ENCODE assay signal across 13 cellular contexts in the genomic region with DNA sequence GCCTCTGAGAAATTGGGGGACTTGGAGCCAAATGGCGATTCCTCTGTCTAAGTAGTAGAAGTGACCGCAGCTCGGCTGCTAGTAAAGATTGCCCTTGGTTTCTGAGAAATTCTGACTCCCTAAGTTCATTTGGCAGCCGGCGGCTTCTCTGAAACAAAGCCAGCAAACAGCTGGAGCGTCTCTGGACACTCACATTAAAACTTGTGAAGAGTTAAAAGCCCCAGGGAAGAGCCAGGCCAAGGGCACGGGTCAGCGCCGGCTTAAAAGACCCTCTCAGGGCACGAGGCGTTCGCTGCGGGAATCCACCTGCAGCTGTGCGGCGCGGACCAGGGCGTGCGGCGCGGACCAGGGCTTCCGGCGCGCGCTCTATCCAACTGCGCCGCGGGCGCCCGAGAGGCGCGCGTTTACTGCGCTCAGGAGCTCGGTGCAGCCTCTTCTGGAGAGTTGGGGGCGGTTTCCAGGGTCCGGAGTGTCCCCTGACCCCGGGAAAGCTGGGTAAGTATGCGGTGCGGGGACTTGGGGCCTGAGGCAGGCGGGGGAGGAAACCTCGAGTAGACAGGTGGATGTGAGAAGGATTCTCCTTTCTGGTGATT. TPM values are rescaled to one million over a fixed set of nuclear protein-coding genes. Genes with fewer than 3 reads are reported as not detected.
DNase-seq lines count a peak whose midpoint lies in the region; ATAC-seq and TF ChIP-seq lines count a peak whose summit lies in the region.
"Had no signal": no experiment of that assay in that cellular context is flagged by ENCODE, and none has a peak within 500 bp of the region (broad histone marks: within the 10 kb centered on the region; RNA-seq: fewer than 3 reads in every experiment).

A gene with protein sequence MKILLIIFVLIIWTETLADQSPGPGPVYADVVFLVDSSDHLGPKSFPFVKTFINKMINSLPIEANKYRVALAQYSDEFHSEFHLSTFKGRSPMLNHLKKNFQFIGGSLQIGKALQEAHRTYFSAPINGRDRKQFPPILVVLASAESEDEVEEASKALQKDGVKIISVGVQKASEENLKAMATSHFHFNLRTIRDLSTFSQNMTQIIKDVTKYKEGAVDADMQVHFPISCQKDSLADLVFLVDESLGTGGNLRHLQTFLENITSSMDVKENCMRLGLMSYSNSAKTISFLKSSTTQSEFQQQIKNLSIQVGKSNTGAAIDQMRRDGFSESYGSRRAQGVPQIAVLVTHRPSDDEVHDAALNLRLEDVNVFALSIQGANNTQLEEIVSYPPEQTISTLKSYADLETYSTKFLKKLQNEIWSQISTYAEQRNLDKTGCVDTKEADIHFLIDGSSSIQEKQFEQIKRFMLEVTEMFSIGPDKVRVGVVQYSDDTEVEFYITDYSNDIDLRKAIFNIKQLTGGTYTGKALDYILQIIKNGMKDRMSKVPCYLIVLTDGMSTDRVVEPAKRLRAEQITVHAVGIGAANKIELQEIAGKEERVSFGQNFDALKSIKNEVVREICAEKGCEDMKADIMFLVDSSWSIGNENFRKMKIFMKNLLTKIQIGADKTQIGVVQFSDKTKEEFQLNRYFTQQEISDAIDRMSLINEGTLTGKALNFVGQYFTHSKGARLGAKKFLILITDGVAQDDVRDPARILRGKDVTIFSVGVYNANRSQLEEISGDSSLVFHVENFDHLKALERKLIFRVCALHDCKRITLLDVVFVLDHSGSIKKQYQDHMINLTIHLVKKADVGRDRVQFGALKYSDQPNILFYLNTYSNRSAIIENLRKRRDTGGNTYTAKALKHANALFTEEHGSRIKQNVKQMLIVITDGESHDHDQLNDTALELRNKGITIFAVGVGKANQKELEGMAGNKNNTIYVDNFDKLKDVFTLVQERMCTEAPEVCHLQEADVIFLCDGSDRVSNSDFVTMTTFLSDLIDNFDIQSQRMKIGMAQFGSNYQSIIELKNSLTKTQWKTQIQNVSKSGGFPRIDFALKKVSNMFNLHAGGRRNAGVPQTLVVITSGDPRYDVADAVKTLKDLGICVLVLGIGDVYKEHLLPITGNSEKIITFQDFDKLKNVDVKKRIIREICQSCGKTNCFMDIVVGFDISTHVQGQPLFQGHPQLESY (N-terminal part only) (plus strand): TSS at position 186 of the 593 bp plus-strand sequence. CDS start 27,967 bp downstream, outside the sequence.

- no peak within 1 kb of the TSS for H2BK12ac ChIP-seq in mesenchymal stem cell (ENCODE audit: low read length in 2 of 2)

- H3K4me3 ChIP-seq in epithelial cell of proximal tubule (ENCODE audit: low read depth, low read length), result peak within 1 kb of the TSS; percentile 28
- peak within 1 kb of the TSS in 1 of 2 experiments; percentile 41 for H3K4me3 ChIP-seq in mesenchymal stem cell (ENCODE audit: insufficient read depth in 1 of 2, low read depth in 1 of 2, low read length in 2 of 2)

- H3K14ac ChIP-seq in mesenchymal stem cell (ENCODE audit: low read length in 2 of 2), result no peak within 1 kb of the TSS

- H3K4me2 ChIP-seq in mesenchymal stem cell (ENCODE audit: low read length, poor library complexity, severe bottlenecking), result peak within 1 kb of the TSS; percentile 35

- WGBS in mesenchymal stem cell, result 9% methylated on average over 40 of the region's 41 CpGs

- no peak within 1 kb of the TSS for H3K9ac ChIP-seq in mesenchymal stem cell (ENCODE audit: low read length)

- POLR2A ChIA-PET in RWPE1 (lab: Yijun Ruan, JAX; ENCODE audit: low non-redundant PET), result no interaction called here

- no peak within 1 kb of the TSS for H4K8ac ChIP-seq in mesenchymal stem cell (ENCODE audit: low read length)

- no peak within 1 kb of the TSS for H3K23ac ChIP-seq in mesenchymal stem cell (ENCODE audit: low read length in 2 of 2)

- H3K27me3 ChIP-seq in mesenchymal stem cell (ENCODE audit: control insufficient read depth in 1 of 2, insufficient read depth in 1 of 2, low read length in 2 of 2), result peaks cover 28 to 66% of the 10 kb centered on the region in 2 experiments

- H3K4ac ChIP-seq in mesenchymal stem cell (ENCODE audit: low read depth in 1 of 2, low read length in 2 of 2), result no peak within 1 kb of the TSS

- no peak within 1 kb of the TSS for H2BK5ac ChIP-seq in mesenchymal stem cell (ENCODE audit: low read depth, low read length, poor library complexity, severe bottlenecking)

- no peak within 1 kb of the TSS for H3K27ac ChIP-seq in mesenchymal stem cell (ENCODE audit: low read length, poor library complexity, severe bottlenecking)
- H3K27ac ChIP-seq in RWPE1, result no peak within 1 kb of the TSS

- no peak within 1 kb of the TSS for H3K18ac ChIP-seq in mesenchymal stem cell (ENCODE audit: low read depth in 1 of 2, low read length in 2 of 2)

- no peak within 1 kb of the TSS for H4K91ac ChIP-seq in mesenchymal stem cell (ENCODE audit: low read length)

- H2BK120ac ChIP-seq in mesenchymal stem cell (ENCODE audit: low read depth, low read length), result no peak within 1 kb of the TSS

- no peak for TF ChIP-seq CTCF in epithelial cell of proximal tubule (conservative IDR thresholded peaks at IDR 0.05; ENCODE audit: low read depth, low read length)
- TF ChIP-seq CTCF in RWPE1 (conservative IDR thresholded peaks at IDR 0.05; ENCODE audit: low read depth), result no peak

- no peak within 1 kb of the TSS for H2BK15ac ChIP-seq in mesenchymal stem cell (ENCODE audit: low read depth, poor library complexity, severe bottlenecking)

- H3K4me1 ChIP-seq in mesenchymal stem cell (ENCODE audit: control insufficient read depth, insufficient read depth, low read depth, low read length), result peaks cover 6% of the 10 kb centered on the region

- no peak within 1 kb of the TSS for H2AFZ ChIP-seq in mesenchymal stem cell (ENCODE audit: low read depth, low read length)

- H3K79me1 ChIP-seq in mesenchymal stem cell (replicated peaks; ENCODE audit: low read length, poor library complexity, severe bottlenecking), result no peaks in the 10 kb centered on the region

- no peak for ATAC-seq in GM21526 (IDR thresholded peaks at IDR 0.05; ENCODE audit: low FRiP score, unreplicated experiment)

- CTCF ChIA-PET in RWPE1 (lab: Yijun Ruan, JAX), result interaction anchor here (0.7 to 1.3 kb wide), 2 partner anchors 70 to 87 kb away, joined by 4 to 6 read pairs; no protein-coding TSS in a partner anchor

- peak; percentile 25 for DNase-seq in COLO668 (lab: John Stamatoyannopoulos, UW; ENCODE audit: unreplicated experiment)
- peak; percentile 1 for DNase-seq in NCI-H1105 (lab: John Stamatoyannopoulos, UW)
- DNase-seq in epithelial cell of proximal tubule (ENCODE audit: low read depth), result no peak
- DNase-seq in mesenchymal stem cell, result no peak
- DNase-seq in activated CD8-positive, alpha-beta memory T cell treated with anti-CD3 and anti-CD28 coated beads for 24 hours, result no peak
- DNase-seq in RWPE1 (ENCODE audit: low spot score), result no peak
- DNase-seq in KG1 (lab: John Stamatoyannopoulos, UW), result no peak
- DNase-seq: activated CD4-positive, CD25-positive, alpha-beta regulatory T cell treated with anti-CD3 and anti-CD28 coated beads, Interleukin-2, amount 50 U/mL, for 72 hours; caudate nucleus; HCEC 1CT; Karpas-422; NCI-H226 had no signal

- no peaks in the 10 kb centered on the region for H3K9me3 ChIP-seq in mesenchymal stem cell (ENCODE audit: control insufficient read depth, low read length)

- no peaks in the 10 kb centered on the region for H3K36me3 ChIP-seq in mesenchymal stem cell (ENCODE audit: control insufficient read depth in 1 of 2, insufficient read depth in 2 of 2, low read depth in 1 of 2, low read length in 2 of 2)

- no peak within 1 kb of the TSS for H2AK5ac ChIP-seq in mesenchymal stem cell (ENCODE audit: low read length, severe bottlenecking)

RNA-seq across cellular contexts. Expression of the gene that starts here (rescaled TPM):
- not detected in 2 replicates for total RNA-seq in epithelial cell of proximal tubule
- 0.11 TPM for polyA plus RNA-seq in mesenchymal stem cell (2013, experiment 1 of 2)
- 0.14 TPM for polyA plus RNA-seq in mesenchymal stem cell (2013, experiment 2 of 2)

Comparison
In these comparisons a context has a peak if more than half of its experiments do, and no peak if none do; other contexts are left out.
1. DNase-seq: peak in COLO668 (single experiment) and NCI-H1105 (single experiment); none in epithelial cell of proximal tubule (single experiment), mesenchymal stem cell (single experiment), activated CD8-positive, alpha-beta memory T cell treated with anti-CD3 and anti-CD28 coated beads for 24 hours (single experiment), RWPE1 (single experiment) and KG1 (single experiment).